In the genomic region with DNA sequence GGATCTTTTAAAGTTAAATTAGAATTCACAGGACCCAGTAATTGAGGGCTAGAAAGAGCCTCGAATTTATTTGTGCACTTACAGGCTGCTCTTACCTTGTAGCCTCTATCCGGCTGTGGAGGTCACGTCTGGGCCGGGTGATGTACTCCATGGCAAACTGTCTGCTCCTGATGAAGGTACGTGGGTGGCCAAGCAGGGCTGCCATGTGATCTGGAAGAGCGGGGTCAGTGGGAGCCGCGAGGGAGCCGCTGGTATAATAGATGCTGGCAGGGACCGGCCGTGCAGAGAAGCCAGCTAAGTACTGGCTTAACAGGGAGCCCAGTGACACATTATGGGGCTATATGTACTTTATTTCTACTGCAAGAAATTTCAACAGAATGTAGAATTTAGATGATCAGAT, we compare ENCODE assay signal across 17 cellular contexts. TPM values are rescaled to one million over a fixed set of nuclear protein-coding genes. Genes with fewer than 3 reads are reported as not detected.
DNase-seq lines count a peak whose midpoint lies in the region; ATAC-seq and TF ChIP-seq lines count a peak whose summit lies in the region.
"Had no signal": no experiment of that assay in that cellular context is flagged by ENCODE, and none has a peak within 500 bp of the region (broad histone marks: within the 10 kb centered on the region; RNA-seq: fewer than 3 reads in every experiment).

No MANE protein-coding gene starts in this region.

- no peaks in the 10 kb centered on the region for H3K9me3 ChIP-seq in skeletal muscle tissue (ENCODE audit: control insufficient read depth in 3 of 3, low read length in 3 of 3)
- H3K9me3 ChIP-seq in breast epithelium: no peaks in the 10 kb centered on the region
- H3K9me3 ChIP-seq: esophagus squamous epithelium, Peyer's patch, SK-N-SH had no signal

- H3K4me3 ChIP-seq in skeletal muscle tissue (ENCODE audit: low read length in 3 of 3): peak overlapping the region in 1 of 3 donors; percentile 13
- no peak overlapping the region for H3K4me3 ChIP-seq in breast epithelium
- H3K4me3 ChIP-seq: cardiac muscle cell, esophagus squamous epithelium, Peyer's patch had no signal

- TF ChIP-seq CTCF in chondrocyte (IDR thresholded peaks at IDR 0.05): no peak
- TF ChIP-seq CTCF in breast epithelium (IDR thresholded peaks at IDR 0.05): no peak

- in situ Hi-C loops in G401 (cut with HindIII; ENCODE audit: low sequenced_read_pairs): no loop called here

- peak; percentile 59 for DNase-seq in G401 (ENCODE audit: low spot score)
- DNase-seq in chondrocyte (ENCODE audit: low spot score): peak; percentile 74
- DNase-seq in islet precursor cell: peak; percentile 27
- DNase-seq in breast epithelium (ENCODE audit: low spot score in 2 of 2): no peak
- DNase-seq: effector CD4-positive, alpha-beta T cell; esophagus squamous epithelium; NCI-H146; NCI-H2171 treated with DMSO at 0.1 percent for 48 hours; Peyer's patch; T-helper 9 cell had no signal

- no peak overlapping the region for H3K27ac ChIP-seq in skeletal muscle tissue (ENCODE audit: low read depth, low read length)
- H3K27ac ChIP-seq in breast epithelium: no peak overlapping the region
- H3K27ac ChIP-seq: esophagus squamous epithelium, parathyroid adenoma, Peyer's patch had no signal

- H3K27me3 ChIP-seq in skeletal muscle tissue (ENCODE audit: control insufficient read depth in 3 of 3, insufficient read depth in 3 of 3, low read length in 3 of 3): no peaks in the 10 kb centered on the region
- no peaks in the 10 kb centered on the region for H3K27me3 ChIP-seq in breast epithelium
- H3K27me3 ChIP-seq: cardiac muscle cell, esophagus squamous epithelium, Peyer's patch had no signal

- no peak overlapping the region for H3K4me3 Mint-ChIP-seq in chondrocyte (ENCODE audit: unreplicated experiment)
- H3K4me3 Mint-ChIP-seq: activated T-helper 17 cell treated with anti-CD3 and anti-CD28 coated beads, Interleukin-2, amount 50 U/mL, for 72 hours had no signal

- H3K9ac ChIP-seq in skeletal muscle tissue (ENCODE audit: low read depth in 1 of 3, low read length in 3 of 3): peak overlapping the region in 2 of 3 donors; percentile 33 to 74
- H3K9ac ChIP-seq: parathyroid adenoma, SK-N-SH had no signal

- peaks cover 28 to 35% (median 35%) of the 10 kb centered on the region in 3 donors for H3K4me1 ChIP-seq in skeletal muscle tissue (ENCODE audit: control insufficient read depth in 3 of 3, insufficient read depth in 3 of 3, low read length in 3 of 3)
- H3K4me1 ChIP-seq in breast epithelium: no peaks in the 10 kb centered on the region
- H3K4me1 ChIP-seq: parathyroid adenoma, Peyer's patch had no signal

- ATAC-seq in GM21737 (IDR thresholded peaks at IDR 0.05; ENCODE audit: unreplicated experiment) (no peak), GM18867 (IDR thresholded peaks at IDR 0.05; ENCODE audit: unreplicated experiment) (no peak)
- ATAC-seq: activated T-helper 17 cell treated with anti-CD3 and anti-CD28 coated beads, Interleukin-2, amount 50 U/mL, for 72 hours had no signal

- TF ChIP-seq POLR2A in breast epithelium (IDR thresholded peaks at IDR 0.05): no peak

- intact Hi-C loops in breast epithelium (cut with DNase I; ENCODE audit: low total_unique reads): no loop called here

- H3K36me3 ChIP-seq in skeletal muscle tissue (ENCODE audit: control insufficient read depth in 3 of 3, insufficient read depth in 3 of 3, low read length in 3 of 3): peaks cover 25 to 28% (median 27%) of the 10 kb centered on the region in 3 donors
- H3K36me3 ChIP-seq in breast epithelium: peaks cover 9% of the 10 kb centered on the region
- H3K36me3 ChIP-seq: cardiac muscle cell had no signal

- no peaks in the 10 kb centered on the region for H3K27me3 Mint-ChIP-seq in chondrocyte (ENCODE audit: low read depth)
- H3K27me3 Mint-ChIP-seq: activated T-helper 17 cell treated with anti-CD3 and anti-CD28 coated beads, Interleukin-2, amount 50 U/mL, for 72 hours had no signal

- H3K9me3 Mint-ChIP-seq in chondrocyte (ENCODE audit: low read depth): no peaks in the 10 kb centered on the region
- H3K9me3 Mint-ChIP-seq: activated T-helper 17 cell treated with anti-CD3 and anti-CD28 coated beads, Interleukin-2, amount 50 U/mL, for 72 hours had no signal

- H3K36me3 Mint-ChIP-seq in chondrocyte (ENCODE audit: low read depth): peaks cover 16% of the 10 kb centered on the region

- peaks cover 11% of the 10 kb centered on the region for H3K4me1 Mint-ChIP-seq in chondrocyte (ENCODE audit: low read depth)
- H3K4me1 Mint-ChIP-seq: activated T-helper 17 cell treated with anti-CD3 and anti-CD28 coated beads, Interleukin-2, amount 50 U/mL, for 72 hours had no signal

- H3K27ac Mint-ChIP-seq in chondrocyte (ENCODE audit: unreplicated experiment): no peak overlapping the region
- H3K27ac Mint-ChIP-seq: activated T-helper 17 cell treated with anti-CD3 and anti-CD28 coated beads, Interleukin-2, amount 50 U/mL, for 72 hours had no signal

RNA-seq across cellular contexts. Expression of gene ADI1, which starts 59.2 kb away (rescaled TPM):
- 48.4 and 63.2 TPM in 2 replicates for total RNA-seq in G401 (2014; rRNA removed; shearing (Covaris generic))
- 38.0 to 51.2 TPM (median 41.8 TPM) in 3 replicates for total RNA-seq in chondrocyte
- 38.1 TPM for total RNA-seq in skeletal muscle tissue
- total RNA-seq in breast epithelium: 10 to 100 TPM; 47.2 to 81.3 (median 78.2) TPM

Comparison
In these comparisons a context has a peak if more than half of its experiments do, and no peak if none do; other contexts are left out.
1. DNase-seq: peak in G401 (single experiment), chondrocyte (single experiment) and islet precursor cell (single experiment); none in breast epithelium (0 of 2).